ENCODE assay signal across 18 cellular contexts in the genomic region with DNA sequence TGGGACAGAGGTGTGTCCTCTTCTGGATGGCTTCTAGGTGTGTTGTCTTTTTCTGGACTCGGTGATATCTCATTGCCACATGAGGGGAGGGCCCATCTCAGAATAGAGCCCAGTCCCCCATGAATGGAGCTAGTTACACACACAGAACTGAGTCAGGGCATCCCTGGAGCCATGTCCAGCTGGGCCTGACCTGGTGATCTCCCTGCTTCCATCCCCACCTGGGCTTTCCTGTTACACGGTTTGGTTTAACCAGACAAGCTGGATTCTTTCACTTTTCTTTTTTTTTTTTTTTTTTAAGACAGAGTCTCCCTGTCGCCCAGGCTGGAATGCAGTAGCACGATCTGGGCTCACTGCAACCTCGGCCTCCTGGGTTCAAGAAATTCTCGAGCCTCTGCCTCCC. TPM values are rescaled to one million over a fixed set of nuclear protein-coding genes. Genes with fewer than 3 reads are reported as not detected.
A peak's percentile ranks its signal among the peaks of the same experiment; 100 is the strongest.
DNase-seq lines count a peak whose midpoint lies in the region; ATAC-seq and TF ChIP-seq lines count a peak whose summit lies in the region.
"Had no signal": no experiment of that assay in that cellular context is flagged by ENCODE, and none has a peak within 500 bp of the region (broad histone marks: within the 10 kb centered on the region; RNA-seq: fewer than 3 reads in every experiment).

No MANE protein-coding gene starts in this region.

- POLR2A ChIA-PET in MCF 10A (lab: Yijun Ruan, JAX) (interaction anchor here (0.7 to 1.4 kb wide), 4 partner anchors 9 to 38 kb away, joined by 3 to 6 read pairs (median 4); no protein-coding TSS in a partner anchor), PC-9 (lab: Charles Lee; ENCODE audit: unreplicated experiment) (interaction anchor here (0.6 kb wide), 2 partner anchors 88 to 91 kb away, joined by 4 to 6 read pairs; no protein-coding TSS in a partner anchor)

- no peaks in the 10 kb centered on the region for H3K36me3 Mint-ChIP-seq in MCF 10A (ENCODE audit: insufficient read depth, unreplicated experiment)
- H3K36me3 Mint-ChIP-seq in activated T-cell treated with anti-CD3 and anti-CD28 coated beads, Interleukin-2, amount 50 U/mL, for 24 hours (ENCODE audit: low read depth), result no peaks in the 10 kb centered on the region
- H3K36me3 Mint-ChIP-seq: CD8-positive, alpha-beta memory T cell had no signal

- H3K27ac ChIP-seq in mammary epithelial cell (ENCODE audit: insufficient read depth, low read depth, low read length) (no peak overlapping the region), PC-9 (peak overlapping the region; percentile 67), trophoblast cell (ENCODE audit: low read depth, low read length) (peak overlapping the region; percentile 17), upper lobe of left lung (no peak overlapping the region)
- H3K27ac ChIP-seq: 22Rv1, SJCRH30 had no signal

- H3K9ac ChIP-seq in mammary epithelial cell (ENCODE audit: insufficient read depth, low read length) (no peak overlapping the region), trophoblast cell (ENCODE audit: low read length) (no peak overlapping the region)

- H3K79me1 ChIP-seq in trophoblast cell (ENCODE audit: low read length), result peaks cover 7% of the 10 kb centered on the region

- no peak overlapping the region for H3K4me3 Mint-ChIP-seq in MCF 10A (ENCODE audit: unreplicated experiment)
- no peak overlapping the region for H3K4me3 Mint-ChIP-seq in activated T-cell treated with anti-CD3 and anti-CD28 coated beads, Interleukin-2, amount 50 U/mL, for 24 hours
- H3K4me3 Mint-ChIP-seq: CD8-positive, alpha-beta memory T cell had no signal

- H2BK5ac ChIP-seq in trophoblast cell (ENCODE audit: low read depth, low read length, poor library complexity), result no peak overlapping the region

- no peak overlapping the region for H3K4ac ChIP-seq in trophoblast cell (ENCODE audit: low read depth, low read length)

- no peaks in the 10 kb centered on the region for H3K9me2 ChIP-seq in PC-9 (ENCODE audit: insufficient read depth)

- WGBS in mammary epithelial cell (ENCODE audit: low coverage, missing lambda C conversion rate), result 87% methylated on average over 5 of the region's 6 CpGs
- WGBS in trophoblast cell (ENCODE audit: extremely low coverage, insufficient coverage, insufficient read length), result no CpG with 5 or more reads among the region's 6 CpGs
- 73 to 92% methylated on average over 5 to 6 of the region's 6 CpGs for WGBS in upper lobe of left lung, 2 donors

- DNase-seq in MCF 10A (ENCODE audit: unreplicated experiment), result no peak
- no peak for DNase-seq in mammary epithelial cell
- DNase-seq in PC-9, result peak; percentile 70 to 82
- DNase-seq in trophoblast cell, result peak; percentile 90 to 92
- no peak for DNase-seq in upper lobe of left lung
- no peak for DNase-seq in inferior parietal cortex (ENCODE audit: extremely low spot score)
- no peak for DNase-seq in activated T-cell treated with anti-CD3 and anti-CD28 coated beads, Interleukin-2, amount 50 U/mL, for 24 hours
- DNase-seq in NCI-H1930 (lab: John Stamatoyannopoulos, UW), result no peak
- DNase-seq: CD8-positive, alpha-beta memory T cell; DND-41; HCEC 1CT; NCI-H1417; NCI-H187 treated with DMSO at 0.1 percent for 48 hours; NCI-H2171; NCI-H446; SJCRH30; SW 1271 had no signal

- H3K27me3 Mint-ChIP-seq in MCF 10A (ENCODE audit: insufficient read depth, unreplicated experiment), result no peaks in the 10 kb centered on the region
- peaks cover 23% of the 10 kb centered on the region for H3K27me3 Mint-ChIP-seq in activated T-cell treated with anti-CD3 and anti-CD28 coated beads, Interleukin-2, amount 50 U/mL, for 24 hours

- H2AFZ ChIP-seq in mammary epithelial cell (ENCODE audit: low read depth, low read length) (no peak overlapping the region), PC-9 (no peak overlapping the region), trophoblast cell (ENCODE audit: insufficient read depth, low read length, poor library complexity) (no peak overlapping the region)

- H3K9me3 ChIP-seq in mammary epithelial cell (replicated peaks; ENCODE audit: insufficient read depth, low read length) (no peaks in the 10 kb centered on the region), PC-9 (ENCODE audit: insufficient read depth, low read depth) (no peaks in the 10 kb centered on the region), trophoblast cell (ENCODE audit: insufficient read depth, low read depth, low read length) (no peaks in the 10 kb centered on the region), upper lobe of left lung (no peaks in the 10 kb centered on the region)
- H3K9me3 ChIP-seq: SJCRH30 had no signal

- no peaks in the 10 kb centered on the region for H3K36me3 ChIP-seq in mammary epithelial cell (ENCODE audit: insufficient read depth, low read length)
- H3K36me3 ChIP-seq in PC-9 (ENCODE audit: low read depth), result no peaks in the 10 kb centered on the region
- no peaks in the 10 kb centered on the region for H3K36me3 ChIP-seq in trophoblast cell (ENCODE audit: control insufficient read depth in 1 of 2, insufficient read depth in 2 of 2, low read length in 2 of 2)
- H3K36me3 ChIP-seq in upper lobe of left lung, result no peaks in the 10 kb centered on the region
- H3K36me3 ChIP-seq: SJCRH30 had no signal

- peak overlapping the region; percentile 30 for H2BK120ac ChIP-seq in trophoblast cell (ENCODE audit: insufficient read depth, low read length, poor library complexity)

- H3K14ac ChIP-seq in trophoblast cell (ENCODE audit: low read length), result no peak overlapping the region

- H3K4me3 ChIP-seq in mammary epithelial cell (replicated peaks in 1 of 3; ENCODE audit: insufficient read depth in 1 of 3, low read depth in 2 of 3, low read length in 3 of 3), result no peak overlapping the region
- H3K4me3 ChIP-seq in PC-9, result peak overlapping the region; percentile 25; the same call in 1 of the 2 replicates
- H3K4me3 ChIP-seq in trophoblast cell (ENCODE audit: low read depth, low read length), result no peak overlapping the region
- no peak overlapping the region for H3K4me3 ChIP-seq in upper lobe of left lung
- H3K4me3 ChIP-seq: SJCRH30 had no signal

- no peak for ATAC-seq in upper lobe of left lung (ENCODE audit: low FRiP score in 2 of 2)

- no peak overlapping the region for H3K18ac ChIP-seq in trophoblast cell (ENCODE audit: low read length)

- no peak for TF ChIP-seq POLR2A in upper lobe of left lung (IDR thresholded peaks at IDR 0.05)

- no peaks in the 10 kb centered on the region for H4K20me1 ChIP-seq in mammary epithelial cell (ENCODE audit: insufficient read depth, low read length)
- no peaks in the 10 kb centered on the region for H4K20me1 ChIP-seq in PC-9 (ENCODE audit: insufficient read depth)

- H3K9me3 Mint-ChIP-seq in MCF 10A (ENCODE audit: unreplicated experiment), result no peaks in the 10 kb centered on the region
- H3K9me3 Mint-ChIP-seq in activated T-cell treated with anti-CD3 and anti-CD28 coated beads, Interleukin-2, amount 50 U/mL, for 24 hours, result no peaks in the 10 kb centered on the region

- no peak overlapping the region for H4K8ac ChIP-seq in trophoblast cell (ENCODE audit: low read depth, low read length)

- H3K79me2 ChIP-seq in mammary epithelial cell (ENCODE audit: insufficient read depth, low read length) (no peaks in the 10 kb centered on the region), PC-9 (ENCODE audit: low read depth) (no peaks in the 10 kb centered on the region), trophoblast cell (ENCODE audit: control insufficient read depth, insufficient read depth, low read length, poor library complexity) (no peaks in the 10 kb centered on the region)

- H2AK5ac ChIP-seq in trophoblast cell (ENCODE audit: low read length), result no peak overlapping the region

- H3K4me2 ChIP-seq in mammary epithelial cell (ENCODE audit: insufficient read depth, low read depth, low read length), result no peak overlapping the region
- H3K4me2 ChIP-seq in PC-9, result peak overlapping the region; percentile 68
- no peak overlapping the region for H3K4me2 ChIP-seq in trophoblast cell (ENCODE audit: low read length)

- H3K4me1 ChIP-seq in mammary epithelial cell (ENCODE audit: insufficient read depth, low read length) (no peaks in the 10 kb centered on the region), PC-9 (replicated peaks; ENCODE audit: insufficient read depth) (peaks cover 37% of the 10 kb centered on the region), trophoblast cell (ENCODE audit: control insufficient read depth in 1 of 2, insufficient read depth in 2 of 2, low read length in 2 of 2) (peaks cover 13 to 19% of the 10 kb centered on the region in 2 experiments), upper lobe of left lung (peaks cover 0 to 2% (median 0%) of the 10 kb centered on the region in 4 donors)

- no peak overlapping the region for H4K91ac ChIP-seq in trophoblast cell (ENCODE audit: low read depth, low read length)

- H4K12ac ChIP-seq in trophoblast cell (ENCODE audit: low read depth, low read length), result no peak overlapping the region

- in situ Hi-C loops in mammary epithelial cell (cut with MboI; ENCODE audit: low sequenced_read_pairs in 2 of 2), result no loop called here

- H3F3A ChIP-seq in PC-9 (ENCODE audit: insufficient read depth, low read depth), result peaks cover 38% of the 10 kb centered on the region

- no peak overlapping the region for H2BK12ac ChIP-seq in trophoblast cell (ENCODE audit: low read length)

- intact Hi-C loops in MCF 10A (cut with micrococcal nuclease), result no loop called here
- intact Hi-C loops in mammary epithelial cell (cut with micrococcal nuclease), result loop anchor here (2.0 kb wide), 1 partner anchor 22 kb away; no protein-coding TSS in a partner anchor
- intact Hi-C loops in PC-9 (cut with micrococcal nuclease; ENCODE audit: unreplicated experiment), result loop anchor here (2.0 kb wide), 1 partner anchor 28 kb away; no protein-coding TSS in a partner anchor

- BruUV-seq in MCF 10A (replicated peaks; lab: Mats Ljungman, UMichigan), result no TSS peak
- BruUV-seq in mammary epithelial cell (replicated peaks; lab: Mats Ljungman, UMichigan), result no TSS peak
- BruUV-seq in PC-9 (replicated peaks; lab: Mats Ljungman, UMichigan), result no TSS peak

- peaks cover 7% of the 10 kb centered on the region for H3K4me1 Mint-ChIP-seq in MCF 10A (ENCODE audit: insufficient read depth, unreplicated experiment)
- peaks cover 1% of the 10 kb centered on the region for H3K4me1 Mint-ChIP-seq in activated T-cell treated with anti-CD3 and anti-CD28 coated beads, Interleukin-2, amount 50 U/mL, for 24 hours (ENCODE audit: low read depth)

- dilution Hi-C loops in mammary epithelial cell (cut with HindIII; ENCODE audit: low sequenced_read_pairs), result no loop called here

- no peak overlapping the region for H3K23ac ChIP-seq in trophoblast cell (ENCODE audit: low read length)

- no peak for TF ChIP-seq EP300 in upper lobe of left lung (IDR thresholded peaks at IDR 0.05)

- H3K27ac Mint-ChIP-seq in MCF 10A (ENCODE audit: low read depth, unreplicated experiment), result peak overlapping the region; percentile 64
- no peak overlapping the region for H3K27ac Mint-ChIP-seq in activated T-cell treated with anti-CD3 and anti-CD28 coated beads, Interleukin-2, amount 50 U/mL, for 24 hours

- H3K27me3 ChIP-seq in mammary epithelial cell (ENCODE audit: insufficient read depth, low read length) (peaks cover under 1% of the 10 kb centered on the region), PC-9 (ENCODE audit: insufficient read depth, low read depth) (peaks cover under 1% of the 10 kb centered on the region; the same call in 1 of the 2 replicates), trophoblast cell (ENCODE audit: insufficient read depth, low read length) (no peaks in the 10 kb centered on the region), upper lobe of left lung (no peaks in the 10 kb centered on the region)

- CTCF ChIA-PET in MCF 10A (lab: Yijun Ruan, JAX) (interaction anchor here (0.7 kb wide), 1 partner anchor 287 kb away, joined by 4 read pairs; no protein-coding TSS in a partner anchor), mammary epithelial cell (lab: Charles Lee; ENCODE audit: low non-redundant PET) (no interaction called here), PC-9 (lab: Charles Lee) (interaction anchor here (0.6 to 0.7 kb wide), 2 partner anchors 40 to 1162 kb away, joined by 3 to 5 read pairs; no protein-coding TSS in a partner anchor)

- TF ChIP-seq CTCF in MCF 10A (IDR thresholded peaks at IDR 0.05; ENCODE audit: unreplicated experiment) (no peak), mammary epithelial cell (conservative IDR thresholded peaks at IDR 0.05 in 1 of 2, IDR thresholded peaks at IDR 0.05 in 1 of 2; ENCODE audit: extremely low read depth in 1 of 2, insufficient read depth in 1 of 2, low read depth in 1 of 2, low read length in 2 of 2) (no peak), PC-9 (conservative IDR thresholded peaks at IDR 0.05) (no peak), upper lobe of left lung (IDR thresholded peaks at IDR 0.05) (no peak)

RNA-seq across cellular contexts. Expression of a gene that starts 6.1 kb away (rescaled TPM):
- 8.7 and 12.3 TPM in 2 replicates for total RNA-seq in MCF 10A (2022)
- 1 to 10 TPM; 2.5 to 3.0 TPM for total RNA-seq in mammary epithelial cell
- 3.7 TPM for polyA plus RNA-seq in mammary epithelial cell
- polyA minus RNA-seq in mammary epithelial cell, result 1.4 TPM
- total RNA-seq in PC-9 (2021), result 17.1 and 19.3 TPM in 2 replicates
- polyA plus RNA-seq in trophoblast cell (2013), result 7.6 and 8.4 TPM in 2 replicates
- total RNA-seq in upper lobe of left lung, result 10 to 100 TPM in 5 of 6 donors, 1 to 10 TPM in 1; 7.7 to 30.0 (median 16.1) TPM
- total RNA-seq: CD8-positive, alpha-beta memory T cell had no signal
- polyA plus RNA-seq: CD8-positive, alpha-beta memory T cell had no signal

Comparison
In these comparisons a context has a peak if more than half of its experiments do, and no peak if none do; other contexts are left out.
1. DNase-seq: peak in PC-9 (2 of 2) and trophoblast cell (2 of 2); none in MCF 10A (single experiment), mammary epithelial cell (single experiment), upper lobe of left lung (0 of 2), inferior parietal cortex (single experiment), activated T-cell treated with anti-CD3 and anti-CD28 coated beads, Interleukin-2, amount 50 U/mL, for 24 hours (single experiment) and NCI-H1930 (0 of 2).
2. H3K27ac ChIP-seq: peak in PC-9 (single experiment) and trophoblast cell (single experiment); none in mammary epithelial cell (single experiment) and upper lobe of left lung (0 of 4).